ENCODE assay signal across 11 cellular contexts in genomic region chr1:231613419-231614349, GRCh38. TPM values are rescaled to one million over a fixed set of nuclear protein-coding genes. Genes with fewer than 3 reads are reported as not detected.
DNase-seq lines count a peak whose midpoint lies in the region; ATAC-seq and TF ChIP-seq lines count a peak whose summit lies in the region.
"Had no signal": no experiment of that assay in that cellular context is flagged by ENCODE, and none has a peak within 500 bp of the region (broad histone marks: within the 10 kb centered on the region; RNA-seq: fewer than 3 reads in every experiment).

No MANE protein-coding gene starts in this region.

- no peaks in the 10 kb centered on the region for H3K27me3 ChIP-seq in neutrophil
- H3K27me3 ChIP-seq in neuronal stem cell (ENCODE audit: control insufficient read depth in 3 of 3, insufficient read depth in 3 of 3, low read depth in 1 of 3, low read length in 3 of 3): peaks cover 0 to 5% (median 0%) of the 10 kb centered on the region in 3 experiments
- H3K27me3 ChIP-seq in esophagus squamous epithelium: peaks cover 0 to 33% (median 0%) of the 10 kb centered on the region in 4 donors

- H3K9ac ChIP-seq in neuronal stem cell (ENCODE audit: low read depth, low read length, poor library complexity): no peak overlapping the region
- H3K9ac ChIP-seq: GM23248 had no signal

- intact Hi-C loops in activated CD4-positive, alpha-beta T cell treated with anti-CD3 and anti-CD28 coated beads for 36 hours (cut with DNase I, micrococcal nuclease): loop anchor here in 1 of 2 experiments (1.0 to 10.0 kb wide), 2 partner anchors 15 to 639 kb away; partner anchors contain the start of genes ARV1 and TTC13
- intact Hi-C loops in esophagus squamous epithelium (cut with DNase I): no loop called here

- peak; percentile 7 for DNase-seq in activated CD4-positive, alpha-beta T cell treated with anti-CD3 and anti-CD28 coated beads for 36 hours
- no peak for DNase-seq in activated CD4-positive, alpha-beta T cell treated with anti-CD3 and anti-CD28 coated beads, Interleukin-2, amount 50 U/mL, for 1 hour
- DNase-seq in UCSD-AML1 (lab: John Stamatoyannopoulos, UW; ENCODE audit: unreplicated experiment): peak; percentile 23
- DNase-seq in stimulated activated CD4-positive, alpha-beta T cell treated with anti-CD3 and anti-CD28 coated beads, Interleukin-4, amount 100 ng/mL, for 4 hours: no peak
- no peak for DNase-seq in neuronal stem cell (ENCODE audit: low spot score)
- no peak for DNase-seq in esophagus squamous epithelium (lab: John Stamatoyannopoulos, UW)
- DNase-seq: foreskin melanocyte, GM23248, mammary epithelial cell had no signal

- no peak overlapping the region for H3K18ac ChIP-seq in neuronal stem cell (ENCODE audit: low read length)

- H2BK12ac ChIP-seq in neuronal stem cell (ENCODE audit: low read length): no peak overlapping the region

- peak overlapping the region; percentile 81 for H3K27ac Mint-ChIP-seq in activated CD4-positive, alpha-beta T cell treated with anti-CD3 and anti-CD28 coated beads for 36 hours
- H3K27ac Mint-ChIP-seq in IgD-negative memory B cell: peak overlapping the region in 2 of 3 donors; percentile 24 to 26

- H3K36me3 ChIP-seq in neutrophil (no peaks in the 10 kb centered on the region), neuronal stem cell (replicated peaks in 1 of 2; ENCODE audit: control insufficient read depth in 2 of 2, insufficient read depth in 2 of 2, low read length in 2 of 2) (no peaks in the 10 kb centered on the region), esophagus squamous epithelium (no peaks in the 10 kb centered on the region)

- H2AFZ ChIP-seq in neuronal stem cell (ENCODE audit: low read length): no peak overlapping the region
- H2AFZ ChIP-seq: GM23248 had no signal

- H3K79me1 ChIP-seq in neuronal stem cell (ENCODE audit: low read depth, low read length): no peaks in the 10 kb centered on the region

- peaks cover 14% of the 10 kb centered on the region for H3K36me3 Mint-ChIP-seq in activated CD4-positive, alpha-beta T cell treated with anti-CD3 and anti-CD28 coated beads for 36 hours (ENCODE audit: low read depth)
- H3K36me3 Mint-ChIP-seq in IgD-negative memory B cell: peaks cover 1% of the 10 kb centered on the region

- no peak overlapping the region for H3K4ac ChIP-seq in neuronal stem cell (ENCODE audit: low read length)

- no peak overlapping the region for H3K14ac ChIP-seq in neuronal stem cell (ENCODE audit: low read length)

- TF ChIP-seq POLR2A in esophagus squamous epithelium (IDR thresholded peaks at IDR 0.05): no peak

- peak; percentile 19 for ATAC-seq in activated CD4-positive, alpha-beta T cell treated with anti-CD3 and anti-CD28 coated beads for 36 hours

- H3K4me1 Mint-ChIP-seq in activated CD4-positive, alpha-beta T cell treated with anti-CD3 and anti-CD28 coated beads for 36 hours: peaks cover 49% of the 10 kb centered on the region
- H3K4me1 Mint-ChIP-seq in IgD-negative memory B cell: peaks cover 24 to 49% (median 35%) of the 10 kb centered on the region in 3 donors

- no CpG with 5 or more reads among the region's 7 CpGs for WGBS in neuronal stem cell (ENCODE audit: extremely low coverage in 2 of 2, insufficient read length in 2 of 2, insufficient replicate concordance in 1 of 2), 2 donors
- 38 to 65% methylated on average over 7 of the region's 7 CpGs for WGBS in esophagus squamous epithelium, 2 donors

- peak overlapping the region; percentile 82 for H3K27ac ChIP-seq in neutrophil
- H3K27ac ChIP-seq in neuronal stem cell (replicated peaks; ENCODE audit: low read length): no peak overlapping the region
- peak overlapping the region in 1 of 4 donors; percentile 11 for H3K27ac ChIP-seq in esophagus squamous epithelium
- H3K27ac ChIP-seq: GM23248 had no signal

- H4K91ac ChIP-seq in neuronal stem cell (ENCODE audit: low read depth, low read length, poor library complexity): no peak overlapping the region

- peaks cover 14% of the 10 kb centered on the region for H3K9me3 Mint-ChIP-seq in activated CD4-positive, alpha-beta T cell treated with anti-CD3 and anti-CD28 coated beads for 36 hours (ENCODE audit: low read depth)
- H3K9me3 Mint-ChIP-seq in IgD-negative memory B cell: peaks cover 2 to 10% (median 4%) of the 10 kb centered on the region in 3 donors

- CTCF ChIA-PET in activated CD4-positive, alpha-beta T cell treated with anti-CD3 and anti-CD28 coated beads for 36 hours (lab: Charles Lee): interaction anchor here (0.7 to 1.5 kb wide), 3 partner anchors 10 to 435 kb away, joined by 3 to 4 read pairs (median 4); no protein-coding TSS in a partner anchor

- peak overlapping the region; percentile 46 to 51 for H3K4me3 ChIP-seq in neutrophil (ENCODE audit: low read depth in 1 of 2, low read length in 1 of 2)
- H3K4me3 ChIP-seq in neuronal stem cell (ENCODE audit: low read length in 2 of 2): no peak overlapping the region
- no peak overlapping the region for H3K4me3 ChIP-seq in esophagus squamous epithelium
- H3K4me3 ChIP-seq: GM23248 had no signal

- H3K9me3 ChIP-seq in neutrophil (no peaks in the 10 kb centered on the region), neuronal stem cell (replicated peaks in 1 of 2; ENCODE audit: control insufficient read depth in 2 of 2, insufficient read depth in 1 of 2, low read depth in 1 of 2, low read length in 2 of 2) (peaks cover 0 to under 1% of the 10 kb centered on the region in 2 donors), esophagus squamous epithelium (peaks cover 0 to 2% (median 0%) of the 10 kb centered on the region in 3 donors)

- H2BK5ac ChIP-seq in neuronal stem cell (ENCODE audit: low read length): no peak overlapping the region

- TF ChIP-seq CTCF in neutrophil (IDR thresholded peaks at IDR 0.05): no peak
- TF ChIP-seq CTCF in esophagus squamous epithelium (IDR thresholded peaks at IDR 0.05): no peak

- H3K4me1 ChIP-seq in neutrophil (ENCODE audit: control insufficient read depth in 1 of 2, insufficient read depth in 1 of 2, low read depth in 1 of 2, low read length in 1 of 2): peaks cover 39 to 40% of the 10 kb centered on the region in 2 experiments
- peaks cover 0 to 2% of the 10 kb centered on the region in 2 donors for H3K4me1 ChIP-seq in neuronal stem cell (ENCODE audit: control insufficient read depth in 2 of 2, insufficient read depth in 1 of 2, low read depth in 1 of 2, low read length in 2 of 2)
- peaks cover 0 to 33% (median 3%) of the 10 kb centered on the region in 3 donors for H3K4me1 ChIP-seq in esophagus squamous epithelium

- no peaks in the 10 kb centered on the region for H3K27me3 Mint-ChIP-seq in activated CD4-positive, alpha-beta T cell treated with anti-CD3 and anti-CD28 coated beads for 36 hours
- peaks cover 8% of the 10 kb centered on the region for H3K27me3 Mint-ChIP-seq in IgD-negative memory B cell

- no peak overlapping the region for H2BK15ac ChIP-seq in neuronal stem cell (ENCODE audit: low read length)

- H3K4me3 Mint-ChIP-seq in activated CD4-positive, alpha-beta T cell treated with anti-CD3 and anti-CD28 coated beads for 36 hours: peak overlapping the region; percentile 65
- peak overlapping the region; percentile 11 to 78 (median 48) for H3K4me3 Mint-ChIP-seq in IgD-negative memory B cell

- H3K4me2 ChIP-seq in neuronal stem cell (ENCODE audit: insufficient read depth, low read length, poor library complexity, severe bottlenecking): no peak overlapping the region

- POLR2A ChIA-PET in activated CD4-positive, alpha-beta T cell treated with anti-CD3 and anti-CD28 coated beads for 36 hours (lab: Charles Lee): no interaction called here

- no peak overlapping the region for H4K8ac ChIP-seq in neuronal stem cell (ENCODE audit: low read depth, low read length)

- H2AK5ac ChIP-seq in neuronal stem cell (ENCODE audit: low read depth, low read length): no peak overlapping the region

- no peak overlapping the region for H3K23ac ChIP-seq in neuronal stem cell (ENCODE audit: low read depth, low read length, poor library complexity)

- H2BK120ac ChIP-seq in neuronal stem cell (ENCODE audit: low read depth, low read length): no peak overlapping the region

RNA-seq across cellular contexts. Expression of gene DISC1, which starts 12.9 kb away (rescaled TPM):
- 1 to 10 TPM; 1.9 to 3.8 TPM for total RNA-seq in activated CD4-positive, alpha-beta T cell treated with anti-CD3 and anti-CD28 coated beads for 36 hours
- 0.68 TPM for polyA plus RNA-seq in IgD-negative memory B cell
- 0.57 TPM for polyA plus RNA-seq in neuronal stem cell (2013, experiment 1 of 2)
- 0.71 TPM for polyA plus RNA-seq in neuronal stem cell (2013, experiment 2 of 2)
- total RNA-seq in esophagus squamous epithelium: 10 to 100 TPM in 1 of 4 donors, 1 to 10 TPM in 3; 3.3 to 11.4 (median 4.2) TPM

Comparison
In these comparisons a context has a peak if more than half of its experiments do, and no peak if none do; other contexts are left out.
1. DNase-seq: peak in activated CD4-positive, alpha-beta T cell treated with anti-CD3 and anti-CD28 coated beads for 36 hours (single experiment) and UCSD-AML1 (single experiment); none in activated CD4-positive, alpha-beta T cell treated with anti-CD3 and anti-CD28 coated beads, Interleukin-2, amount 50 U/mL, for 1 hour (single experiment), stimulated activated CD4-positive, alpha-beta T cell treated with anti-CD3 and anti-CD28 coated beads, Interleukin-4, amount 100 ng/mL, for 4 hours (0 of 2), neuronal stem cell (single experiment) and esophagus squamous epithelium (single experiment).
2. H3K4me3 ChIP-seq: peak in neutrophil (2 of 2); none in neuronal stem cell (0 of 2) and esophagus squamous epithelium (0 of 4).